ENCODE assay signal across 24 cellular contexts in the genomic region with DNA sequence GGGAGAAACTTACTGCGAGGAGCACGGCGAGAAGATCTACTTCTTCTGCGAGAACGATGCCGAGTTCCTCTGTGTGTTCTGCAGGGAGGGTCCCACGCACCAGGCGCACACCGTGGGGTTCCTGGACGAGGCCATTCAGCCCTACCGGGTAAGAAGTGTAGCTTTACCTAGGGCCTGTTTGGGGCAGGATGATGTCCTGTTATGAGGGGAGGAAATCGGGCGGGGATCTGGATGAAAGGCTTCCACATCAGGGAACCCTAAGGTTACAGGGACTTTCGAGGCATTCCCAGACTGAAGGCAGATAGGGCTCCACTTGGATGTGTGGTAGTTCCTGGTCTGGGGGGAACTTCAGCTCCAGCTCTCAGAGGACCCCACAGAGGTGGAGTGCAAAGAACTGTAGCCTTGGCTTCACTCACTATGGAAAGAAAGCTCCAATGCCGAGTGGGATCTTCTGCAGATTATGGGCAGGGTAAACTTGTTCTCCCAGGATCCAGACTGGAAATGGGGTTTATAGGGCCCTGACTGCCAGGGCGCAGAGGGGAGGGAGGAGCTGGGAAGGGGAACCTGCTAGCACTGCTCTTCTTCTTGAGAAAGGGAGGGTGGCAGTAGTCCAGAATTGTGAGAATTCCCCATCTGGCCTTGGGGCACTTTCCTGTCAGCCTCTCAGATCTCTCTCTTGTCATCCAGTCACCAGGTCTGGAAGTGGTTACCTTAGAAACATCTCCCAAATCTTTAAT. TPM values are rescaled to one million over a fixed set of nuclear protein-coding genes. Genes with fewer than 3 reads are reported as not detected.
DNase-seq lines count a peak whose midpoint lies in the region; ATAC-seq and TF ChIP-seq lines count a peak whose summit lies in the region.
"Had no signal": no experiment of that assay in that cellular context is flagged by ENCODE, and none has a peak within 500 bp of the region (broad histone marks: within the 10 kb centered on the region; RNA-seq: fewer than 3 reads in every experiment).

No MANE protein-coding gene starts in this region.

- H2BK20ac ChIP-seq in H9 (ENCODE audit: low read depth, low read length, poor library complexity, severe bottlenecking) = no peak overlapping the region

- H3F3A ChIP-seq in Loucy (ENCODE audit: low read depth) = peaks cover 3% of the 10 kb centered on the region; the same call in 1 of the 2 replicates

- H3K14ac ChIP-seq in H9 (ENCODE audit: insufficient read depth, low read length) = no peak overlapping the region

- no peak overlapping the region for H3K4ac ChIP-seq in H9 (ENCODE audit: low read depth, low read length)

- no peak overlapping the region for H2AK5ac ChIP-seq in H9 (ENCODE audit: insufficient read length, low read length)

- H3K4me2 ChIP-seq in Loucy (ENCODE audit: low read depth, low read length, poor library complexity, severe bottlenecking) (peak overlapping the region; percentile 47), H9 (ENCODE audit: insufficient read depth, insufficient read length, low read length) (no peak overlapping the region)

- H3K4me3 ChIP-seq in Loucy (ENCODE audit: low read length, poor library complexity, severe bottlenecking) = no peak overlapping the region
- peak overlapping the region; percentile 50 for H3K4me3 ChIP-seq in colonic mucosa
- H3K4me3 ChIP-seq in mucosa of stomach (ENCODE audit: low read length) = peak overlapping the region; percentile 66
- H3K4me3 ChIP-seq: adrenal gland, heart left ventricle, spleen had no signal

- H3K9ac ChIP-seq in Loucy (ENCODE audit: low read depth, low read length, poor library complexity, severe bottlenecking) (peak overlapping the region; percentile 42), colonic mucosa (ENCODE audit: low read depth in 2 of 2, low read length in 2 of 2) (peak overlapping the region; percentile 88 to 93), mucosa of stomach (ENCODE audit: low read length) (peak overlapping the region; percentile 66), H9 (ENCODE audit: extremely low read depth, insufficient read length, low read length) (no peak overlapping the region)

- peak overlapping the region; percentile 96 for H3K27ac ChIP-seq in colonic mucosa
- no peak overlapping the region for H3K27ac ChIP-seq in H9 (ENCODE audit: insufficient read length, low read depth, low read length)
- H3K27ac ChIP-seq: adrenal gland, heart left ventricle, spleen had no signal

- ATAC-seq in natural killer cell = no peak
- ATAC-seq: left ventricle myocardium superior had no signal

- H3K36me3 ChIP-seq in Loucy (ENCODE audit: insufficient read depth, low read length) = no peaks in the 10 kb centered on the region
- H3K36me3 ChIP-seq in colonic mucosa = no peaks in the 10 kb centered on the region
- H3K36me3 ChIP-seq in mucosa of stomach (ENCODE audit: control insufficient read depth, insufficient read depth, low read length) = no peaks in the 10 kb centered on the region
- H3K36me3 ChIP-seq: adrenal gland, heart left ventricle, spleen, tibial nerve had no signal

- no peak overlapping the region for H3K23ac ChIP-seq in H9 (ENCODE audit: insufficient read length, low read depth, low read length)

- H2AFZ ChIP-seq in Loucy (ENCODE audit: low read length) = no peak overlapping the region
- no peak overlapping the region for H2AFZ ChIP-seq in H9 (ENCODE audit: low read length)

- no peak overlapping the region for H4K8ac ChIP-seq in H9 (replicated peaks; ENCODE audit: insufficient read length, low read depth, low read length)

- H3K9me3 Mint-ChIP-seq in H9 (no peaks in the 10 kb centered on the region), natural killer cell (no peaks in the 10 kb centered on the region)
- H3K9me3 Mint-ChIP-seq: CD8-positive, alpha-beta memory T cell; stimulated activated naive CD8-positive, alpha-beta T cell treated with anti-CD3 and anti-CD28 coated beads, Interleukin-15, amount 100 ng/mL, for 72 hours had no signal

- H2BK15ac ChIP-seq in H9 (ENCODE audit: low read depth, low read length) = no peak overlapping the region

- H3K79me1 ChIP-seq in H9 (ENCODE audit: insufficient read depth, low read depth, low read length, poor library complexity, severe bottlenecking) = no peaks in the 10 kb centered on the region

- no peak overlapping the region for H4K91ac ChIP-seq in H9 (ENCODE audit: insufficient read length, low read depth, low read length)

- H3K4me1 Mint-ChIP-seq in H9 (no peaks in the 10 kb centered on the region), natural killer cell (no peaks in the 10 kb centered on the region)

- H3K9me3 ChIP-seq in Loucy (ENCODE audit: insufficient read depth, low read depth, low read length) (no peaks in the 10 kb centered on the region), colonic mucosa (no peaks in the 10 kb centered on the region), mucosa of stomach (ENCODE audit: control insufficient read depth, low read length) (no peaks in the 10 kb centered on the region), H9 (ENCODE audit: control insufficient read depth, low read depth, low read length) (no peaks in the 10 kb centered on the region)
- H3K9me3 ChIP-seq: adrenal gland, heart left ventricle, spleen, tibial nerve had no signal

- H3K27me3 Mint-ChIP-seq in H9 (ENCODE audit: low read depth) = peaks cover 50% of the 10 kb centered on the region
- H3K27me3 Mint-ChIP-seq in natural killer cell (ENCODE audit: low read depth in 2 of 2) = peaks cover 20 to 40% of the 10 kb centered on the region in 2 donors

- peaks cover 54% of the 10 kb centered on the region for H3K4me1 ChIP-seq in Loucy (ENCODE audit: insufficient read depth, low read length, poor library complexity, severe bottlenecking)
- H3K4me1 ChIP-seq in colonic mucosa = no peaks in the 10 kb centered on the region
- H3K4me1 ChIP-seq in mucosa of stomach (ENCODE audit: control insufficient read depth, insufficient read depth, low read length) = peaks cover 19% of the 10 kb centered on the region
- H3K4me1 ChIP-seq in H9 (ENCODE audit: insufficient read depth, low read length) = peaks cover 3% of the 10 kb centered on the region; the same call in 1 of the 2 replicates
- H3K4me1 ChIP-seq: adrenal gland, heart left ventricle, tibial nerve had no signal

- no peak overlapping the region for H2BK5ac ChIP-seq in H9 (ENCODE audit: insufficient read length, low read length)

- H2BK12ac ChIP-seq in H9 (ENCODE audit: insufficient read length, low read depth, low read length) = no peak overlapping the region

- no peak overlapping the region for H2BK120ac ChIP-seq in H9 (ENCODE audit: low read depth, low read length, poor library complexity, severe bottlenecking)

- DNase-seq in colonic mucosa (peak; percentile 44), H9 (no peak), natural killer cell (no peak)
- DNase-seq in effector CD4-positive, alpha-beta T cell = no peak
- DNase-seq: activated CD4-positive, alpha-beta T cell treated with anti-CD3 and anti-CD28 coated beads, Interleukin-2, amount 50 U/mL, for 48 hours; adrenal gland; CD8-positive, alpha-beta memory T cell; DMS79 treated with DMSO at 0.1 percent for 48 hours; GOT3; heart left ventricle; left ventricle myocardium superior; NCI-H1694; NCI-H2171 treated with DMSO at 0.1 percent for 48 hours; nucleus accumbens; Right ventricle myocardium superior; spleen; stimulated activated CD4-positive, alpha-beta T cell treated with anti-CD3 and anti-CD28 coated beads, Interleukin-4, amount 100 ng/mL, for 24 hours; stimulated activated naive CD8-positive, alpha-beta T cell treated with anti-CD3 and anti-CD28 coated beads, Interleukin-15, amount 100 ng/mL, for 72 hours had no signal

- H3K9me2 ChIP-seq in Loucy (replicated peaks; ENCODE audit: low read depth, low read length) = no peaks in the 10 kb centered on the region

- H3K18ac ChIP-seq in H9 (ENCODE audit: insufficient read length, low read depth, low read length) = no peak overlapping the region

- intact Hi-C loops in colonic mucosa (cut with DNase I) = no loop called here
- intact Hi-C loops in natural killer cell (cut with micrococcal nuclease) = no loop called here

- H3K4me3 Mint-ChIP-seq in H9 (no peak overlapping the region), natural killer cell (no peak overlapping the region)

- H4K20me1 ChIP-seq in Loucy (ENCODE audit: insufficient read depth, low read length, poor library complexity, severe bottlenecking) (no peaks in the 10 kb centered on the region), H9 (ENCODE audit: control insufficient read depth, insufficient read depth, insufficient read length) (no peaks in the 10 kb centered on the region)

- no peak overlapping the region for H3K56ac ChIP-seq in H9 (ENCODE audit: insufficient read length, low read depth, low read length)

- H3K36me3 Mint-ChIP-seq in H9 (ENCODE audit: insufficient read depth in 1 of 3, low read depth in 3 of 3) (no peaks in the 10 kb centered on the region), natural killer cell (no peaks in the 10 kb centered on the region)
- H3K36me3 Mint-ChIP-seq: CD8-positive, alpha-beta memory T cell had no signal

- no peak overlapping the region for H3T11ph ChIP-seq in H9 (ENCODE audit: low read length)

- H4K5ac ChIP-seq in H9 (ENCODE audit: insufficient read length, low read depth, low read length) = no peak overlapping the region

- no CpG with 5 or more reads among the region's 16 CpGs for WGBS in H9 (ENCODE audit: extremely low coverage, insufficient read length, low lambda C conversion rate)

- TF ChIP-seq CTCF in Loucy (conservative IDR thresholded peaks at IDR 0.05; ENCODE audit: low read length) = no peak
- TF ChIP-seq CTCF in colonic mucosa (IDR thresholded peaks at IDR 0.05) = no peak
- no peak for TF ChIP-seq CTCF in H9 (conservative IDR thresholded peaks at IDR 0.05)
- TF ChIP-seq CTCF in natural killer cell (IDR thresholded peaks at IDR 0.05) = no peak

- H3K27me3 ChIP-seq in Loucy (ENCODE audit: insufficient read depth, low read length, poor library complexity, severe bottlenecking) (no peaks in the 10 kb centered on the region), colonic mucosa (no peaks in the 10 kb centered on the region), mucosa of stomach (ENCODE audit: control insufficient read depth, insufficient read depth, low read length) (no peaks in the 10 kb centered on the region), H9 (ENCODE audit: insufficient read depth, low read length) (no peaks in the 10 kb centered on the region)

- H3K27ac Mint-ChIP-seq in H9 = no peak overlapping the region; a peak in 1 of 7 replicates
- H3K27ac Mint-ChIP-seq in natural killer cell = no peak overlapping the region
- H3K27ac Mint-ChIP-seq: CD8-positive, alpha-beta memory T cell had no signal

- no peaks in the 10 kb centered on the region for H3K23me2 ChIP-seq in H9 (ENCODE audit: insufficient read length, low read depth, low read length, poor library complexity, severe bottlenecking)

- H3K79me2 ChIP-seq in Loucy (ENCODE audit: insufficient read depth, low read length) (no peaks in the 10 kb centered on the region), H9 (ENCODE audit: insufficient read depth, low read length) (no peaks in the 10 kb centered on the region)

RNA-seq across cellular contexts. Expression of gene TRIM15, which starts 0.7 kb away (rescaled TPM):
- total RNA-seq in colonic mucosa = 10 to 100 TPM; 26.8 to 47.3 TPM
- 0.20 TPM in 1 of 2 replicates, not detected in the other for total RNA-seq in H9 (2021)
- not detected for total RNA-seq in natural killer cell
- total RNA-seq: adrenal gland; bronchial epithelial cell; CD8-positive, alpha-beta memory T cell; heart left ventricle; left ventricle myocardium superior; Right ventricle myocardium superior; tibial nerve had no signal

RNA-seq across cellular contexts. Expression of gene TRIM10, which starts 3.1 kb away (rescaled TPM):
- total RNA-seq in colonic mucosa = 1 to 10 TPM; 3.8 to 3.9 TPM
- 0.07 and 0.09 TPM in 2 replicates for total RNA-seq in H9 (2021)
- not detected for total RNA-seq in natural killer cell
- total RNA-seq: adrenal gland; bronchial epithelial cell; CD8-positive, alpha-beta memory T cell; heart left ventricle; left ventricle myocardium superior; Right ventricle myocardium superior; tibial nerve had no signal

RNA-seq across cellular contexts. Expression of gene TRIM40, which starts 28.1 kb away (rescaled TPM):
- total RNA-seq in colonic mucosa (10 to 100 TPM; 10.7 to 17.0 TPM), H9 (2021) (not detected in 2 replicates), natural killer cell (under 1 TPM in 2 of 3 donors, not detected in 1; 0.26 to 0.30 TPM)
- total RNA-seq: adrenal gland; bronchial epithelial cell; CD8-positive, alpha-beta memory T cell; heart left ventricle; left ventricle myocardium superior; mucosa of gallbladder; Right ventricle myocardium superior; T-helper 1 cell treated with Interleukin-12 subunit alpha and Interleukin-12 subunit beta and Interleukin-4 antibody, amounts not matched to agents 30 ng/mL and 1 ng/mL, for 36 hours; tibial nerve had no signal

RNA-seq across cellular contexts. Expression of gene TRIM26, which starts 49.1 kb away (rescaled TPM):
- total RNA-seq in colonic mucosa = 10 to 100 TPM; 48.2 to 53.5 TPM
- 33.9 and 35.8 TPM in 2 replicates for total RNA-seq in H9 (2021)
- total RNA-seq in natural killer cell = 10 to 100 TPM; 69.3 to 73.7 (median 71.6) TPM

RNA-seq across cellular contexts. Expression of gene TRIM31, which starts 51.2 kb away (rescaled TPM):
- total RNA-seq in colonic mucosa (10 to 100 TPM; 44.4 to 51.2 TPM), H9 (2021) (not detected in 2 replicates), natural killer cell (not detected)
- total RNA-seq: bronchial epithelial cell; CD8-positive, alpha-beta memory T cell; heart left ventricle; left ventricle myocardium superior; Right ventricle myocardium superior; spleen; T-helper 1 cell treated with Interleukin-12 subunit alpha and Interleukin-12 subunit beta and Interleukin-4 antibody, amounts not matched to agents 30 ng/mL and 1 ng/mL, for 36 hours; tibial nerve had no signal

Comparison
In these comparisons a context has a peak if more than half of its experiments do, and no peak if none do; other contexts are left out.
1. RNA of gene TRIM15, which starts 0.7 kb away (total RNA-seq): 26.8 to 47.3 TPM in colonic mucosa; 0.20 TPM in H9 and not detected in natural killer cell; every median in the first group is over 10 times any median in the second.
2. RNA of gene TRIM40, which starts 28.1 kb away (total RNA-seq): 10.7 to 17.0 TPM in colonic mucosa; 0.26 to 0.30 TPM in natural killer cell and not detected in H9; every median in the first group is over 4 times any median in the second.